ENCODE assay signal across 15 cellular contexts in genomic region chr17:78362671-78363070, GRCh38. TPM values are rescaled to one million over a fixed set of nuclear protein-coding genes. Genes with fewer than 3 reads are reported as not detected.
DNase-seq lines count a peak whose midpoint lies in the region; ATAC-seq and TF ChIP-seq lines count a peak whose summit lies in the region.
"Had no signal": no experiment of that assay in that cellular context is flagged by ENCODE, and none has a peak within 500 bp of the region (broad histone marks: within the 10 kb centered on the region; RNA-seq: fewer than 3 reads in every experiment).

No MANE protein-coding gene starts in this region.

- H3K9me3 ChIP-seq in BE2C = no peaks in the 10 kb centered on the region
- no peaks in the 10 kb centered on the region for H3K9me3 ChIP-seq in HCT116 (ENCODE audit: control insufficient read depth in 1 of 2, insufficient read depth in 1 of 2, low read depth in 1 of 2, low read length in 2 of 2)
- H3K9me3 ChIP-seq: MG63 had no signal

- H3K36me3 ChIP-seq in BE2C (no peaks in the 10 kb centered on the region), HCT116 (ENCODE audit: control insufficient read depth in 1 of 2, insufficient read depth in 2 of 2, low read length in 2 of 2) (peaks cover 6 to 13% of the 10 kb centered on the region in 2 experiments)

- H4K20me1 ChIP-seq in HCT116 (ENCODE audit: insufficient read depth) = peaks cover 3% of the 10 kb centered on the region; the same call in 1 of the 2 replicates

- ATAC-seq in HCT116 (no peak), GM21381 (IDR thresholded peaks at IDR 0.05; ENCODE audit: unreplicated experiment) (no peak)
- ATAC-seq: left lobe of liver; stimulated activated naive CD8-positive, alpha-beta T cell treated with anti-CD3 and anti-CD28 coated beads, Interleukin-15, Interleukin-2, amounts not matched to agents 100 U/mL and 50 U/mL, for 24 hours had no signal

- POLR2A ChIA-PET in HCT116 (lab: Charles Lee) = interaction anchor here (0.7 to 0.9 kb wide), 3 partner anchors 31 to 50 kb away, joined by 3 to 4 read pairs (median 3); no protein-coding TSS in a partner anchor

- H3K27me3 ChIP-seq in BE2C (peaks cover 23% of the 10 kb centered on the region), HCT116 (ENCODE audit: insufficient read depth, low read length) (no peaks in the 10 kb centered on the region)
- H3K27me3 ChIP-seq: MG63 had no signal

- no peak overlapping the region for H3K4me2 ChIP-seq in HCT116 (ENCODE audit: low read length)

- in situ Hi-C loops in astrocyte of the spinal cord (cut with HindIII; ENCODE audit: low sequenced_read_pairs) = no loop called here

- H3K27me3 Mint-ChIP-seq in mesothelial cell of epicardium (ENCODE audit: low read depth) (no peaks in the 10 kb centered on the region), CD14-positive monocyte (ENCODE audit: low read depth in 3 of 3) (peaks cover 34 to 61% (median 54%) of the 10 kb centered on the region in 3 donors)

- TF ChIP-seq CTCF in BE2C (IDR thresholded peaks at IDR 0.05; ENCODE audit: low read depth, low read length) = peak; percentile 32
- peak in 2 of 3 experiments; percentile 33 to 37; a peak in 3 of 6 replicates for TF ChIP-seq CTCF in HCT116 (IDR thresholded peaks at IDR 0.05 in 2 of 3, conservative IDR thresholded peaks at IDR 0.05 in 1 of 3; ENCODE audit: borderline replicate concordance in 1 of 3, insufficient read depth in 1 of 3, low read depth in 2 of 3, low read length in 2 of 3)
- TF ChIP-seq CTCF in astrocyte of the spinal cord (IDR thresholded peaks at IDR 0.05; ENCODE audit: low read depth, low read length) = peak; percentile 15
- TF ChIP-seq CTCF in mesothelial cell of epicardium (IDR thresholded peaks at IDR 0.05; ENCODE audit: unreplicated experiment) = peak; percentile 32
- no peak for TF ChIP-seq CTCF in CD14-positive monocyte (IDR thresholded peaks at IDR 0.05)

- H3K9me3 Mint-ChIP-seq in mesothelial cell of epicardium (no peaks in the 10 kb centered on the region), CD14-positive monocyte (peaks cover 0 to 13% (median 11%) of the 10 kb centered on the region in 7 donors)

- BruUV-seq in HCT116 (replicated peaks; lab: Mats Ljungman, UMichigan) = no TSS peak

- peaks cover 2% of the 10 kb centered on the region for H3K36me3 Mint-ChIP-seq in mesothelial cell of epicardium
- peaks cover 12% of the 10 kb centered on the region in 2 donors for H3K36me3 Mint-ChIP-seq in CD14-positive monocyte

- no peak for TF ChIP-seq RAD21 in HCT116 (IDR thresholded peaks at IDR 0.05; ENCODE audit: low read depth)

- no peak for TF ChIP-seq POLR2A in HCT116 (IDR thresholded peaks at IDR 0.05; ENCODE audit: borderline replicate concordance, extremely low read depth, insufficient read depth, insufficient read length)

- RAD21 ChIA-PET in HCT116 (lab: Charles Lee; ENCODE audit: low non-redundant PET in 1 of 2, low total read pairs in 2 of 2, uncharacterized antibody in 2 of 2, unreplicated experiment in 2 of 2) = no interaction called here

- no peak overlapping the region for H3K27ac ChIP-seq in HCT116 (ENCODE audit: low read depth, low read length)
- H3K27ac ChIP-seq: parathyroid adenoma had no signal

- H2AFZ ChIP-seq in HCT116 (ENCODE audit: low read depth, low read length, poor library complexity, severe bottlenecking) = no peak overlapping the region
- H2AFZ ChIP-seq: parathyroid adenoma had no signal

- H3K9ac ChIP-seq in HCT116 (ENCODE audit: low read length) = no peak overlapping the region
- H3K9ac ChIP-seq: parathyroid adenoma had no signal

- CTCF ChIA-PET in HCT116 (lab: Charles Lee) = interaction anchor here (0.6 to 1.5 kb wide), 3 partner anchors 54 to 344 kb away, joined by 3 to 6 read pairs (median 3); no protein-coding TSS in a partner anchor

- no peak for DNase-seq in BE2C
- DNase-seq in HCT116 (ENCODE audit: low read depth, low spot score) = no peak
- no peak for DNase-seq in astrocyte of the spinal cord (ENCODE audit: low read depth, low spot score)
- DNase-seq in mesothelial cell of epicardium (ENCODE audit: low spot score in 2 of 2, unreplicated experiment in 2 of 2) = no peak
- DNase-seq in CD14-positive monocyte (ENCODE audit: low spot score) = no peak
- no peak for DNase-seq in glomerular visceral epithelial cell (ENCODE audit: extremely low spot score)
- DNase-seq in HCEC 1CT = no peak
- DNase-seq: activated effector memory CD4-positive, alpha-beta T cell treated with Interleukin-2 at 50 U/mL for 16 hours; anterior cingulate cortex; MG63; NCI-H2081; stimulated activated naive CD8-positive, alpha-beta T cell treated with anti-CD3 and anti-CD28 coated beads, Interleukin-15, Interleukin-2, amounts not matched to agents 100 U/mL and 50 U/mL, for 24 hours had no signal

- peaks cover 21% of the 10 kb centered on the region for H3K79me2 ChIP-seq in HCT116 (ENCODE audit: insufficient read depth, low read length)
- H3K79me2 ChIP-seq: parathyroid adenoma had no signal

- H3K4me3 ChIP-seq in BE2C (ENCODE audit: low read depth, low read length) (no peak overlapping the region), HCT116 (replicated peaks in 1 of 2; ENCODE audit: low read depth in 1 of 2, low read length in 2 of 2) (no peak overlapping the region), astrocyte of the spinal cord (ENCODE audit: low read depth, low read length) (no peak overlapping the region)
- H3K4me3 ChIP-seq: MG63 had no signal

- H3K9me2 ChIP-seq in HCT116 (ENCODE audit: insufficient read depth) = no peaks in the 10 kb centered on the region

- H3K4me1 ChIP-seq in BE2C (peaks cover 8% of the 10 kb centered on the region; the same call in 1 of the 2 replicates), HCT116 (ENCODE audit: control insufficient read depth in 1 of 2, insufficient read depth in 2 of 2, low read length in 2 of 2) (peaks cover 6 to 40% of the 10 kb centered on the region in 2 experiments; a peak in 3 of 4 replicates)
- H3K4me1 ChIP-seq: parathyroid adenoma had no signal

- intact Hi-C loops in HCT116 (cut with micrococcal nuclease) = loop anchor here (5.0 kb wide), 2 partner anchors 75 to 345 kb away; no protein-coding TSS in a partner anchor
- intact Hi-C loops in CD14-positive monocyte (cut with micrococcal nuclease) = loop anchor here (5.0 kb wide), 4 partner anchors 35 to 75 kb away; no protein-coding TSS in a partner anchor

- no peak overlapping the region for H3K27ac Mint-ChIP-seq in mesothelial cell of epicardium
- H3K27ac Mint-ChIP-seq in CD14-positive monocyte = peak overlapping the region in 1 of 7 donors; percentile 21

- peaks cover 53% of the 10 kb centered on the region for H3K4me1 Mint-ChIP-seq in mesothelial cell of epicardium
- peaks cover 30% of the 10 kb centered on the region for H3K4me1 Mint-ChIP-seq in CD14-positive monocyte

- H3K4me3 Mint-ChIP-seq in mesothelial cell of epicardium (no peak overlapping the region), CD14-positive monocyte (no peak overlapping the region)

TF ChIP-seq in HCT116, 20 proteins besides CTCF, POLR2A, EP300 and RAD21:
- TF ChIP-seq JUND (IDR thresholded peaks at IDR 0.05) (no peak), ELF1 (IDR thresholded peaks at IDR 0.05; ENCODE audit: borderline replicate concordance, low read depth) (no peak), EGR1 (IDR thresholded peaks at IDR 0.05; ENCODE audit: low read depth) (no peak), SP1 (IDR thresholded peaks at IDR 0.05; ENCODE audit: low read depth) (no peak), SRF (IDR thresholded peaks at IDR 0.05; ENCODE audit: low read depth) (no peak), ZNF274 (IDR thresholded peaks at IDR 0.05; ENCODE audit: low read depth, low read length) (no peak)

RNA-seq across cellular contexts. Expression of gene SOCS3, which starts 2.8 kb away (rescaled TPM):
- 0.52 TPM for polyA plus RNA-seq in BE2C (2012; ENCODE audit: insufficient read depth, insufficient read length, low read depth)
- total RNA-seq in HCT116 (2021; ENCODE audit: unreplicated experiment) (26.7 TPM), mesothelial cell of epicardium (45.7 to 50.0 TPM (median 49.8 TPM) in 3 replicates)
- 23.7 and 28.3 TPM in 2 replicates for polyA plus RNA-seq in HCT116 (2012)
- 100 to 1,000 TPM; 123 to 144 TPM for polyA plus RNA-seq in CD14-positive monocyte

RNA-seq across cellular contexts. Expression of gene PGS1, which starts 15.8 kb away (rescaled TPM):
- 66.0 TPM for polyA plus RNA-seq in BE2C (2012; ENCODE audit: insufficient read depth, insufficient read length, low read depth)
- 44.4 TPM for total RNA-seq in HCT116 (2021; ENCODE audit: unreplicated experiment)
- polyA plus RNA-seq in HCT116 (2012) = 27.4 and 29.1 TPM in 2 replicates
- 62.0 to 66.5 TPM (median 62.3 TPM) in 3 replicates for total RNA-seq in mesothelial cell of epicardium
- 10 to 100 TPM; 26.0 to 28.0 TPM for polyA plus RNA-seq in CD14-positive monocyte
